In the genomic region with DNA sequence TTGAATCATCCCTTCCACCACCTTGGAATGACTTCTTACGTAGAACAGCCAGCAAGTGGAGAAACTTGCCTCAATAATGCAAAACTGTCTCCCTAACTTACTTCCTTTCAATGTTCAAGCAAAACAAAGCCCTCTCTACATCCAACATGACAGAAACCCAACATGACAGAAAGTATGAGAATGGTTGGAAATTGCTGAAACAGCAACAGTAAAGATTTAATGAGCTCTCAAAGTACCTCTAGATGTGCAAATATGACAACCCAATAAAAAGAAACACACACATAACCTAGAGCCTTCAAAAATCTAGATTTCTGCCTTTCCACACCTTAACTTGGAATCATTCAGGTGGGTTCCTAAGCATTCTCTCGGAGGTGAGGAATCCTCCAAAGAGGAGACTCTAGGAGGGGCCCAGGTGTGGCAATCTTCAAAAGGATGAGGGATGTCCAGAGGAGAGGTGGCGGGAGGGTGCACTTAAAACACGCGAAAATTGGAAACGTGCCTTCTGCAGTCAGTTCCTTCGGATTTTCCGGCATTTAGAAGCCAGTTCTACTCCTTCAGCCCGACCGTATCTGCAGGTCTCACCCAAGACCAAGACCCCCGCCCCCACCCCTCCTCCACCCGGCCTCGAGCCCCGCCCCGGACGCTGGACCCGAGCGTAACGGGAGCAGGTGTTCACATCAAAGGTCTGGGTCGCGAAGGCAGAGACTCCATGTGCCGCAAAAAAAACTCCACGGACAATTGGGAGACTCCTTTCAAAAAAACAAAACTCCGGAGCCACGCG, we compare ENCODE assay signal across 8 cellular contexts. TPM values are rescaled to one million over a fixed set of nuclear protein-coding genes. Genes with fewer than 3 reads are reported as not detected.
DNase-seq lines count a peak whose midpoint lies in the region; ATAC-seq, FAIRE-seq and TF ChIP-seq lines count a peak whose summit lies in the region.

No MANE protein-coding gene starts in this region.

- CTCF ChIA-PET in activated naive CD4-positive, alpha-beta T cell treated with anti-CD3 and anti-CD28 coated beads, Interleukin-2, amount 10 ng/mL, durations not matched to agents 7 days and 5 days (lab: Charles Lee) = interaction anchor here (0.6 kb wide), 2 partner anchors 139 to 213 kb away, joined by 3 read pairs; no protein-coding TSS in a partner anchor
- CTCF ChIA-PET in activated naive CD4-positive, alpha-beta T cell treated with anti-CD3 and anti-CD28 coated beads for 36 hours (lab: Charles Lee) = interaction anchor here (1.0 kb wide), 1 partner anchor 44 kb away, joined by 3 read pairs; no protein-coding TSS in a partner anchor
- CTCF ChIA-PET in GM12878 (lab: Yijun Ruan, JAX) = interaction anchor here (1.1 to 1.7 kb wide), 3 partner anchors 28 to 68 kb away, joined by 4 to 8 read pairs (median 4); partner anchors contain the start of gene ALDH9A1

- SMC1A ChIA-PET in GM12878 (lab: Charles Lee; ENCODE audit: uncharacterized antibody, unreplicated experiment) = interaction anchor here (0.9 to 1.6 kb wide), 4 partner anchors 15 to 56 kb away, joined by 3 to 5 read pairs (median 4); no protein-coding TSS in a partner anchor

- no peak for ATAC-seq in GM12878
- no peak for ATAC-seq in HG03521 (IDR thresholded peaks at IDR 0.05; ENCODE audit: unreplicated experiment)
- ATAC-seq in stimulated activated effector memory CD8-positive, alpha-beta T cell treated with anti-CD3 and anti-CD28 coated beads, Interleukin-12 subunit alpha, Interleukin-12 subunit beta, amount 100 ng/mL, for 72 hours = no peak

- no peaks in the 10 kb centered on the region for H3K79me1 ChIP-seq in mesenchymal stem cell (replicated peaks; ENCODE audit: low read length, poor library complexity, severe bottlenecking)

- H4K91ac ChIP-seq in mesenchymal stem cell (ENCODE audit: low read length) = peak overlapping the region; percentile 40

- H2AFZ ChIP-seq in GM12878 (ENCODE audit: control insufficient read depth, low read depth, low read length) (peak overlapping the region; percentile 99), mesenchymal stem cell (ENCODE audit: low read depth, low read length) (peak overlapping the region; percentile 47)

- H3K36me3 Mint-ChIP-seq in activated naive CD4-positive, alpha-beta T cell treated with anti-CD3 and anti-CD28 coated beads, Interleukin-2, amount 10 ng/mL, durations not matched to agents 7 days and 5 days = no peaks in the 10 kb centered on the region
- H3K36me3 Mint-ChIP-seq in activated naive CD4-positive, alpha-beta T cell treated with anti-CD3 and anti-CD28 coated beads for 36 hours (ENCODE audit: low read depth) = no peaks in the 10 kb centered on the region
- peaks cover 5% of the 10 kb centered on the region for H3K36me3 Mint-ChIP-seq in stimulated activated effector memory CD8-positive, alpha-beta T cell treated with anti-CD3 and anti-CD28 coated beads, Interleukin-12 subunit alpha, Interleukin-12 subunit beta, amount 100 ng/mL, for 72 hours

- peak overlapping the region; percentile 88 for H4K8ac ChIP-seq in mesenchymal stem cell (ENCODE audit: low read length)

- H3K27me3 Mint-ChIP-seq in activated naive CD4-positive, alpha-beta T cell treated with anti-CD3 and anti-CD28 coated beads, Interleukin-2, amount 10 ng/mL, durations not matched to agents 7 days and 5 days = peaks cover 16% of the 10 kb centered on the region
- no peaks in the 10 kb centered on the region for H3K27me3 Mint-ChIP-seq in activated naive CD4-positive, alpha-beta T cell treated with anti-CD3 and anti-CD28 coated beads for 36 hours (ENCODE audit: low read depth)

- in situ Hi-C loops in GM12878 (cut with MboI) = no loop called here

- H3K18ac ChIP-seq in mesenchymal stem cell (ENCODE audit: low read depth in 1 of 2, low read length in 2 of 2) = peak overlapping the region in 1 of 2 experiments; percentile 59

- no peak for TF ChIP-seq EP300 in GM12878 (IDR thresholded peaks at IDR 0.05; ENCODE audit: borderline replicate concordance in 1 of 2, control insufficient read depth in 1 of 2, low read depth in 2 of 2, low read length in 2 of 2)

- TF ChIP-seq POLR2A in GM12878 (IDR thresholded peaks at IDR 0.05; ENCODE audit: low read depth, low read length) = no peak

- H3K79me2 ChIP-seq in GM12878 (ENCODE audit: control insufficient read depth, insufficient read depth, low read length) = peaks cover 6% of the 10 kb centered on the region

- peak overlapping the region; percentile 87 for H3K4me3 ChIP-seq in GM12878
- H3K4me3 ChIP-seq in mesenchymal stem cell (ENCODE audit: insufficient read depth in 1 of 2, low read depth in 1 of 2, low read length in 2 of 2) = peak overlapping the region; percentile 92 to 97

- no peak for FAIRE-seq in GM12878 (lab: Jason Lieb, UNC)

- peak overlapping the region in 1 of 2 experiments; percentile 50 for H3K4ac ChIP-seq in mesenchymal stem cell (ENCODE audit: low read depth in 1 of 2, low read length in 2 of 2)

- no peaks in the 10 kb centered on the region for H4K20me1 ChIP-seq in GM12878 (ENCODE audit: control insufficient read depth, insufficient read depth)

- H3K36me3 ChIP-seq in KOPT-K1 (ENCODE audit: insufficient read depth, low read length) (no peaks in the 10 kb centered on the region), GM12878 (ENCODE audit: control insufficient read depth in 2 of 2, insufficient read depth in 2 of 2, low read length in 1 of 2) (no peaks in the 10 kb centered on the region), mesenchymal stem cell (ENCODE audit: control insufficient read depth in 1 of 2, insufficient read depth in 2 of 2, low read depth in 1 of 2, low read length in 2 of 2) (no peaks in the 10 kb centered on the region)

- no peak for TF ChIP-seq RAD21 in GM12878 (IDR thresholded peaks at IDR 0.05; ENCODE audit: insufficient read depth, low read depth, low read length)

- H2BK5ac ChIP-seq in mesenchymal stem cell (ENCODE audit: low read depth, low read length, poor library complexity, severe bottlenecking) = no peak overlapping the region

- H3K27ac ChIP-seq in KOPT-K1 (ENCODE audit: low read depth, low read length, poor library complexity, severe bottlenecking) = peak overlapping the region; percentile 74
- H3K27ac ChIP-seq in GM12878 (ENCODE audit: control insufficient read depth, insufficient read depth) = peak overlapping the region; percentile 92
- H3K27ac ChIP-seq in mesenchymal stem cell (ENCODE audit: low read length, poor library complexity, severe bottlenecking) = peak overlapping the region; percentile 94

- BruUV-seq in GM12878 (replicated peaks; lab: Mats Ljungman, UMichigan) = TSS peak; percentile 76

- no peak overlapping the region for H3K23ac ChIP-seq in mesenchymal stem cell (ENCODE audit: low read length in 2 of 2)

- 9% methylated on average over 26 of the region's 26 CpGs for WGBS in GM12878 (ENCODE audit: insufficient coverage, insufficient replicate concordance, low lambda C conversion rate, missing lambda C conversion rate)
- WGBS in mesenchymal stem cell = 6% methylated on average over 25 of the region's 26 CpGs

- H3K4me2 ChIP-seq in GM12878 (ENCODE audit: control insufficient read depth, insufficient read depth) (peak overlapping the region; percentile 94), mesenchymal stem cell (ENCODE audit: low read length, poor library complexity, severe bottlenecking) (peak overlapping the region; percentile 67)

- H2AK5ac ChIP-seq in mesenchymal stem cell (ENCODE audit: low read length, severe bottlenecking) = no peak overlapping the region

- H3K4me1 ChIP-seq in GM12878 (ENCODE audit: control insufficient read depth, insufficient read depth, low read length) (peaks cover 18% of the 10 kb centered on the region), mesenchymal stem cell (ENCODE audit: control insufficient read depth, insufficient read depth, low read depth, low read length) (peaks cover 6% of the 10 kb centered on the region)

- peak overlapping the region; percentile 71 for H3K27ac Mint-ChIP-seq in activated naive CD4-positive, alpha-beta T cell treated with anti-CD3 and anti-CD28 coated beads, Interleukin-2, amount 10 ng/mL, durations not matched to agents 7 days and 5 days
- no peak overlapping the region for H3K27ac Mint-ChIP-seq in activated naive CD4-positive, alpha-beta T cell treated with anti-CD3 and anti-CD28 coated beads for 36 hours
- H3K27ac Mint-ChIP-seq in stimulated activated effector memory CD8-positive, alpha-beta T cell treated with anti-CD3 and anti-CD28 coated beads, Interleukin-12 subunit alpha, Interleukin-12 subunit beta, amount 100 ng/mL, for 72 hours = no peak overlapping the region

- DNase-seq in activated naive CD4-positive, alpha-beta T cell treated with anti-CD3 and anti-CD28 coated beads, Interleukin-2, amount 10 ng/mL, durations not matched to agents 7 days and 5 days = no peak
- no peak for DNase-seq in activated naive CD4-positive, alpha-beta T cell treated with anti-CD3 and anti-CD28 coated beads for 36 hours
- no peak for DNase-seq in GM12878 (ENCODE audit: low read depth, low spot score)
- no peak for DNase-seq in mesenchymal stem cell
- no peak for DNase-seq in stimulated activated effector memory CD8-positive, alpha-beta T cell treated with anti-CD3 and anti-CD28 coated beads, Interleukin-12 subunit alpha, Interleukin-12 subunit beta, amount 100 ng/mL, for 72 hours (ENCODE audit: low spot score in 2 of 2)
- no peak for DNase-seq in epidermal melanocyte (ENCODE audit: insufficient read length, low spot score)

- H3K4me1 Mint-ChIP-seq in activated naive CD4-positive, alpha-beta T cell treated with anti-CD3 and anti-CD28 coated beads, Interleukin-2, amount 10 ng/mL, durations not matched to agents 7 days and 5 days = peaks cover 14% of the 10 kb centered on the region
- peaks cover 18% of the 10 kb centered on the region for H3K4me1 Mint-ChIP-seq in activated naive CD4-positive, alpha-beta T cell treated with anti-CD3 and anti-CD28 coated beads for 36 hours (ENCODE audit: low read depth)
- peaks cover 17% of the 10 kb centered on the region for H3K4me1 Mint-ChIP-seq in stimulated activated effector memory CD8-positive, alpha-beta T cell treated with anti-CD3 and anti-CD28 coated beads, Interleukin-12 subunit alpha, Interleukin-12 subunit beta, amount 100 ng/mL, for 72 hours

- no peak overlapping the region for H2BK12ac ChIP-seq in mesenchymal stem cell (ENCODE audit: low read length in 2 of 2)

- H3K9me3 ChIP-seq in KOPT-K1 (ENCODE audit: insufficient read depth, low read length, poor library complexity, severe bottlenecking) = no peaks in the 10 kb centered on the region
- H3K9me3 ChIP-seq in GM12878 (replicated peaks; ENCODE audit: control insufficient read depth, insufficient read depth, low read length) = no peaks in the 10 kb centered on the region
- H3K9me3 ChIP-seq in mesenchymal stem cell (ENCODE audit: control insufficient read depth, low read length) = no peaks in the 10 kb centered on the region

- no peaks in the 10 kb centered on the region for H3K9me3 Mint-ChIP-seq in activated naive CD4-positive, alpha-beta T cell treated with anti-CD3 and anti-CD28 coated beads, Interleukin-2, amount 10 ng/mL, durations not matched to agents 7 days and 5 days
- no peaks in the 10 kb centered on the region for H3K9me3 Mint-ChIP-seq in activated naive CD4-positive, alpha-beta T cell treated with anti-CD3 and anti-CD28 coated beads for 36 hours
- no peaks in the 10 kb centered on the region for H3K9me3 Mint-ChIP-seq in stimulated activated effector memory CD8-positive, alpha-beta T cell treated with anti-CD3 and anti-CD28 coated beads, Interleukin-12 subunit alpha, Interleukin-12 subunit beta, amount 100 ng/mL, for 72 hours

- no peak overlapping the region for H3K14ac ChIP-seq in mesenchymal stem cell (ENCODE audit: low read length in 2 of 2)

- no peak overlapping the region for H2BK15ac ChIP-seq in mesenchymal stem cell (ENCODE audit: low read depth, poor library complexity, severe bottlenecking)

- POLR2A ChIA-PET in GM12878 (lab: Charles Lee) = interaction anchor here (0.6 to 1.6 kb wide), 5 partner anchors 32 to 285 kb away, joined by 3 to 9 read pairs (median 5); partner anchors contain the start of gene ALDH9A1

- H3K9ac ChIP-seq in GM12878 (ENCODE audit: control insufficient read depth, insufficient read depth, low read length) (peak overlapping the region; percentile 72), mesenchymal stem cell (ENCODE audit: low read length) (peak overlapping the region; percentile 99)

- H2BK120ac ChIP-seq in mesenchymal stem cell (ENCODE audit: low read depth, low read length) = peak overlapping the region; percentile 55

- H3K27me3 ChIP-seq in GM12878 (replicated peaks in 1 of 2; ENCODE audit: control insufficient read depth in 2 of 2, insufficient read depth in 2 of 2, low read length in 1 of 2) = no peaks in the 10 kb centered on the region
- H3K27me3 ChIP-seq in mesenchymal stem cell (ENCODE audit: control insufficient read depth in 1 of 2, insufficient read depth in 1 of 2, low read length in 2 of 2) = no peaks in the 10 kb centered on the region

- no peak overlapping the region for H3K4me3 Mint-ChIP-seq in activated naive CD4-positive, alpha-beta T cell treated with anti-CD3 and anti-CD28 coated beads, Interleukin-2, amount 10 ng/mL, durations not matched to agents 7 days and 5 days
- H3K4me3 Mint-ChIP-seq in activated naive CD4-positive, alpha-beta T cell treated with anti-CD3 and anti-CD28 coated beads for 36 hours = no peak overlapping the region
- H3K4me3 Mint-ChIP-seq in stimulated activated effector memory CD8-positive, alpha-beta T cell treated with anti-CD3 and anti-CD28 coated beads, Interleukin-12 subunit alpha, Interleukin-12 subunit beta, amount 100 ng/mL, for 72 hours = no peak overlapping the region

- RAD21 ChIA-PET in GM12878 (lab: Charles Lee; ENCODE audit: unreplicated experiment) = interaction anchor here (0.6 to 2.3 kb wide), 2 partner anchors 32 to 68 kb away, joined by 5 to 8 read pairs; partner anchors contain the start of gene ALDH9A1

- intact Hi-C loops in activated naive CD4-positive, alpha-beta T cell treated with anti-CD3 and anti-CD28 coated beads for 36 hours (cut with micrococcal nuclease) = loop anchor here (1.0 to 10.0 kb wide), 7 partner anchors 32 to 1475 kb away; partner anchors contain the start of genes ALDH9A1, POGK, TMCO1 and UCK2
- intact Hi-C loops in GM12878 (cut with micrococcal nuclease; ENCODE audit: unreplicated experiment) = loop anchor here (5.0 kb wide), 1 partner anchor 67 kb away; the partner anchor contains the start of gene ALDH9A1

- TF ChIP-seq CTCF in GM12878 (IDR thresholded peaks at IDR 0.05 in 2 of 3, conservative IDR thresholded peaks at IDR 0.05 in 1 of 3; ENCODE audit: control insufficient read depth in 2 of 3, extremely low read depth in 1 of 3, insufficient read depth in 1 of 3, low read depth in 3 of 3, low read length in 3 of 3) = no peak

RNA-seq across cellular contexts. Expression of gene MGST3, which starts 1.0 kb away (rescaled TPM):
- total RNA-seq in activated naive CD4-positive, alpha-beta T cell treated with anti-CD3 and anti-CD28 coated beads for 36 hours = 10 to 100 TPM; 26.6 to 29.2 TPM
- total RNA-seq in GM12878 (2013; cell fraction: nucleolus; rRNA removed) = 25.0 and 25.3 TPM in 2 replicates
- total RNA-seq in GM12878 (2014; rRNA removed) (55.3 and 63.2 TPM in 2 replicates), GM12878 (2014; rRNA removed; fragmentation: Illumina TruSeq; extraction: Trizol) (38.0 and 44.9 TPM in 2 replicates), GM12878 (2021) (37.3 and 41.4 TPM in 2 replicates)
- polyA plus RNA-seq in GM12878 (2011; ENCODE audit: low read depth) = 84.8 TPM
- polyA plus RNA-seq in GM12878 (2011; rRNA removed) (58.9 and 64.9 TPM in 2 replicates), GM12878 (2014; fragmentation: Illumina TruSeq; extraction: Trizol) (41.0 and 45.6 TPM in 2 replicates), GM12878 (2014; fragmentation: Nextera tagmentation; extraction: Ambion mirVana) (100 to 1,000 TPM; 137 to 145 TPM), GM12878 (2014; rRNA removed) (60.3 and 72.6 TPM in 2 replicates), GM12878 (2016; fragmentation: Nextera tagmentation; extraction: Ambion mirVana) (100 to 1,000 TPM; 105 to 120 TPM)
- 68.7 and 81.4 TPM in 2 replicates for polyA plus RNA-seq in GM12878 (2011; cell fraction: cytosol; rRNA removed)
- 52.0 and 106 TPM in 2 replicates for polyA plus RNA-seq in GM12878 (2011; cell fraction: nucleus; rRNA removed)
- polyA plus RNA-seq in GM12878 (2012) = 60.0 and 63.1 TPM in 2 replicates
- 21.4 and 31.2 TPM in 2 replicates for polyA minus RNA-seq in GM12878 (2011; rRNA and poly(A)+ RNA removed)
- 15.9 and 19.5 TPM in 2 replicates for polyA minus RNA-seq in GM12878 (2011; cell fraction: cytosol; rRNA and poly(A)+ RNA removed)
- polyA minus RNA-seq in GM12878 (2011; cell fraction: nucleus; rRNA and poly(A)+ RNA removed) = 10.3 and 16.4 TPM in 2 replicates
- polyA plus RNA-seq in mesenchymal stem cell (2013, experiment 1 of 2) = 532 TPM
- 548 TPM for polyA plus RNA-seq in mesenchymal stem cell (2013, experiment 2 of 2)
